In the genomic region with DNA sequence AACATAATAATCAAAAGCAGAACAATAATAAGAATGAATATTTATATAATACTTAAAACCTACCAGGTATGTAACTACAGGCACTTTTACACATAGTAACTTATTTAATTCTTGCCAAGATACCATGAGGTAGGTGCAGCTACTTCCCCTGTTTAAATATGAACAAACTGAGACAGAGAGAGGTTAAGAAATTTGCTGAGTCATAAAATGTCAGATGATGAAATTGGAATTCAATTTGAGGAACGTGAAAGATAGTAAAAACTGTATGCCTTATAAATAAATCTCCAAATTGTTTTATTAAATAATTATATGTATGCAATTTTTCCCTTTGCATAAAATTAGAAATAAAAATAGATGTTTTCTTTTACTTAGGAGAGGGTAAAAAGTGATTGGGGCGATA, we compare ENCODE assay signal across 2 cellular contexts.
TF ChIP-seq lines count a peak whose summit lies in the region.

No MANE protein-coding gene starts in this region.

TF ChIP-seq in IMR-90, 13 proteins besides CTCF, POLR2A, EP300 and RAD21:
- no peak for TF ChIP-seq MXI1 (IDR thresholded peaks at IDR 0.05; ENCODE audit: borderline replicate concordance, low read depth, low read length)
- TF ChIP-seq, protein P1, sequence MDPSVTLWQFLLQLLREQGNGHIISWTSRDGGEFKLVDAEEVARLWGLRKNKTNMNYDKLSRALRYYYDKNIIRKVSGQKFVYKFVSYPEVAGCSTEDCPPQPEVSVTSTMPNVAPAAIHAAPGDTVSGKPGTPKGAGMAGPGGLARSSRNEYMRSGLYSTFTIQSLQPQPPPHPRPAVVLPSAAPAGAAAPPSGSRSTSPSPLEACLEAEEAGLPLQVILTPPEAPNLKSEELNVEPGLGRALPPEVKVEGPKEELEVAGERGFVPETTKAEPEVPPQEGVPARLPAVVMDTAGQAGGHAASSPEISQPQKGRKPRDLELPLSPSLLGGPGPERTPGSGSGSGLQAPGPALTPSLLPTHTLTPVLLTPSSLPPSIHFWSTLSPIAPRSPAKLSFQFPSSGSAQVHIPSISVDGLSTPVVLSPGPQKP (IDR thresholded peaks at IDR 0.05; ENCODE audit: borderline replicate concordance, low read depth, low read length), result no peak
- no peak for TF ChIP-seq SMC3 (IDR thresholded peaks at IDR 0.05; ENCODE audit: low read depth, low read length)
- no peak for TF ChIP-seq FOS (IDR thresholded peaks at IDR 0.05; ENCODE audit: low read depth, low read length)
- TF ChIP-seq MAFK (IDR thresholded peaks at IDR 0.05; ENCODE audit: low read depth, low read length), result peak; percentile 92
- peak; percentile 97 for TF ChIP-seq NFE2L2 (IDR thresholded peaks at IDR 0.05; ENCODE audit: low read depth, low read length)

TF ChIP-seq in H1, 55 proteins besides CTCF, POLR2A, EP300 and RAD21:
- TF ChIP-seq CBX8 (IDR thresholded peaks at IDR 0.05; ENCODE audit: borderline replicate concordance, low read depth, low read length) (no peak), BACH1 (IDR thresholded peaks at IDR 0.05; ENCODE audit: low read length) (peak; percentile 69), CHD1 (IDR thresholded peaks at IDR 0.05; ENCODE audit: low read depth, low read length) (no peak), EZH2 (IDR thresholded peaks at IDR 0.05; ENCODE audit: low read depth, low read length, severe bottlenecking) (no peak), TAF7 (optimal IDR thresholded peaks at IDR 0.05; ENCODE audit: borderline replicate concordance, low read depth, low read length) (no peak), SIX5 (IDR thresholded peaks at IDR 0.05; ENCODE audit: low read depth, low read length) (no peak), GABPA (IDR thresholded peaks at IDR 0.05; ENCODE audit: borderline replicate concordance, insufficient read depth, low read length) (no peak), SP1 (IDR thresholded peaks at IDR 0.05; ENCODE audit: low read depth, low read length) (no peak), CTBP2 (IDR thresholded peaks at IDR 0.05; ENCODE audit: borderline replicate concordance, insufficient read depth, insufficient read length, low read length) (no peak), SIN3A (conservative IDR thresholded peaks at IDR 0.05 in 1 of 2, IDR thresholded peaks at IDR 0.05 in 1 of 2; ENCODE audit: low read depth in 1 of 2, low read length in 2 of 2) (no peak), POU5F1 (IDR thresholded peaks at IDR 0.05; ENCODE audit: low read depth, low read length) (no peak), MAFK (IDR thresholded peaks at IDR 0.05; ENCODE audit: low read depth, low read length) (peak; percentile 46; the same call in 1 of the 2 replicates), SP4 (IDR thresholded peaks at IDR 0.05; ENCODE audit: low read length) (no peak), TAF1 (IDR thresholded peaks at IDR 0.05; ENCODE audit: low read depth, low read length) (no peak)
